ENCODE assay signal across 20 cellular contexts in the genomic region with DNA sequence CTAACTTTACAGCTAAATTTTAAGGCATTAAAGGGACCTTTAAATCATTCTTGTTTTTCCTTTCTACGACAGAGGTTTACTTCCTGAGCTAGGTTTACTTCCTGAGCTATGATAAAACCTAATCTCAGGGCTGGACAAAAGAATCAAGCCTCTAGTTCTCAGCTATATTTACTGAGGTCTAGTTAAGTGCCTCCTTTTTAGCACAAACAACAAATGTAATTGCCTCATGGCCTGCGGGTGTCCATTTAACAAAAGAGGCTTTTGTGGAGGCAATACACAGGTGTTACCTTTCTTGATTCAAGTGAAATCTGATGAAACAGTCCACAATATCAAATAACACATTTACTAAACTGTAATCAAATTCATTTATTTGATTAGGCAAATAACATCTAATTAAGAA.
A peak's percentile ranks its signal among the peaks of the same experiment; 100 is the strongest.
DNase-seq lines count a peak whose midpoint lies in the region; ATAC-seq and TF ChIP-seq lines count a peak whose summit lies in the region.
"Had no signal": no experiment of that assay in that cellular context is flagged by ENCODE, and none has a peak within 500 bp of the region (broad histone marks: within the 10 kb centered on the region; RNA-seq: fewer than 3 reads in every experiment).

No MANE protein-coding gene starts in this region.

- intact Hi-C loops in mucosa of descending colon (cut with DNase I, micrococcal nuclease), result no loop called here

- POLR2A ChIA-PET in WTC11 (lab: Charles Lee), result no interaction called here

- ATAC-seq in WTC11 (peak; percentile 66), mucosa of descending colon (no peak)
- ATAC-seq: activated T-cell treated with anti-CD3 and anti-CD28 coated beads, Interleukin-2, amount 50 U/mL, for 4 hours; GM12878; left cardiac atrium had no signal

- H3K27me3 Mint-ChIP-seq in WTC11 (ENCODE audit: low read depth), result no peaks in the 10 kb centered on the region

- in situ Hi-C loops in G401 (cut with HindIII; ENCODE audit: low sequenced_read_pairs), result no loop called here

- no peak overlapping the region for H3K4me3 Mint-ChIP-seq in WTC11
- H3K4me3 Mint-ChIP-seq: activated T-cell treated with anti-CD3 and anti-CD28 coated beads, Interleukin-2, amount 50 U/mL, for 4 hours had no signal

- H3K27me3 ChIP-seq in effector memory CD4-positive, alpha-beta T cell (replicated peaks; ENCODE audit: control insufficient read depth, insufficient read depth, low read length, poor library complexity, severe bottlenecking), result no peaks in the 10 kb centered on the region
- H3K27me3 ChIP-seq: cardiac muscle cell, hepatocyte, SJSA1, thyroid gland had no signal

- H3K27ac Mint-ChIP-seq in WTC11, result no peak overlapping the region

- CTCF ChIA-PET in WTC11 (lab: Charles Lee), result interaction anchor here (0.9 to 1.5 kb wide), 3 partner anchors 101 to 516 kb away, joined by 3 to 4 read pairs (median 3); no protein-coding TSS in a partner anchor

- H3K36me3 ChIP-seq in effector memory CD4-positive, alpha-beta T cell (ENCODE audit: control insufficient read depth, insufficient read depth, low read length), result no peaks in the 10 kb centered on the region
- H3K36me3 ChIP-seq in mucosa of descending colon (ENCODE audit: low read depth), result no peaks in the 10 kb centered on the region
- H3K36me3 ChIP-seq: cardiac muscle cell, SJSA1, thyroid gland had no signal

- H3K4me3 ChIP-seq in effector memory CD4-positive, alpha-beta T cell (ENCODE audit: insufficient read depth, low read depth, low read length, poor library complexity, severe bottlenecking), result no peak overlapping the region
- no peak overlapping the region for H3K4me3 ChIP-seq in mucosa of descending colon
- H3K4me3 ChIP-seq: cardiac muscle cell, GM12878, hepatocyte, SJSA1, thyroid gland had no signal

- no peak overlapping the region for H3K27ac ChIP-seq in effector memory CD4-positive, alpha-beta T cell (ENCODE audit: insufficient read depth, low read length, poor library complexity, severe bottlenecking)
- H3K27ac ChIP-seq: cardiac muscle cell, hepatocyte, SJSA1, thyroid gland had no signal

- H3K9me3 ChIP-seq in effector memory CD4-positive, alpha-beta T cell (ENCODE audit: control insufficient read depth, low read length), result no peaks in the 10 kb centered on the region
- H3K9me3 ChIP-seq in mucosa of descending colon, result no peaks in the 10 kb centered on the region
- H3K9me3 ChIP-seq: SJSA1, thyroid gland had no signal

- peaks cover 26% of the 10 kb centered on the region for H3K4me1 Mint-ChIP-seq in WTC11

- DNase-seq in DMS153 (lab: John Stamatoyannopoulos, UW) (peak; percentile 98), NCI-H128 (lab: John Stamatoyannopoulos, UW; ENCODE audit: unreplicated experiment) (peak; percentile 84), NCI-H2196 treated with DMSO at 0.1 percent for 48 hours (lab: John Stamatoyannopoulos, UW; ENCODE audit: unreplicated experiment) (peak; percentile 90), WTC11 (ENCODE audit: low spot score) (no peak), G401 (ENCODE audit: low spot score) (no peak), mucosa of descending colon (no peak)
- no peak for DNase-seq in effector memory CD4-positive, alpha-beta T cell
- no peak for DNase-seq in stimulated activated naive CD4-positive, alpha-beta T cell treated with Interleukin-2 at 50 U/mL for 16 hours (lab: John Stamatoyannopoulos, UW)
- DNase-seq: activated CD4-positive, alpha-beta T cell treated with anti-CD3 and anti-CD28 coated beads, Interleukin-2, amount 50 U/mL, for 48 hours; activated T-cell treated with anti-CD3 and anti-CD28 coated beads, Interleukin-2, amount 50 U/mL, for 4 hours; effector CD4-positive, alpha-beta T cell; HCEC 1CT; IMR-90; left cardiac atrium; MV-4-11; thyroid gland had no signal

- H3K4me1 ChIP-seq in effector memory CD4-positive, alpha-beta T cell (ENCODE audit: control insufficient read depth, insufficient read depth, low read length, poor library complexity, severe bottlenecking), result no peaks in the 10 kb centered on the region
- H3K4me1 ChIP-seq in mucosa of descending colon (ENCODE audit: low read depth), result no peaks in the 10 kb centered on the region
- H3K4me1 ChIP-seq: SJSA1, thyroid gland had no signal

- H3K9me3 Mint-ChIP-seq in WTC11, result no peaks in the 10 kb centered on the region

- TF ChIP-seq CTCF in WTC11 (IDR thresholded peaks at IDR 0.05), result no peak
- no peak for TF ChIP-seq CTCF in mucosa of descending colon (IDR thresholded peaks at IDR 0.05)

- 0 out of 2 replicates have a peak, but pooled peaks cover under 1% of the 10 kb centered on the region for H3K36me3 Mint-ChIP-seq in WTC11

TF ChIP-seq in WTC11, 78 proteins besides CTCF, POLR2A, EP300 and RAD21:
- TF ChIP-seq E2F1 (CRISPR knock-in tag; IDR thresholded peaks at IDR 0.05) (no peak), NR2C2 (CRISPR knock-in tag; IDR thresholded peaks at IDR 0.05) (no peak)
- TF ChIP-seq, protein P1, sequence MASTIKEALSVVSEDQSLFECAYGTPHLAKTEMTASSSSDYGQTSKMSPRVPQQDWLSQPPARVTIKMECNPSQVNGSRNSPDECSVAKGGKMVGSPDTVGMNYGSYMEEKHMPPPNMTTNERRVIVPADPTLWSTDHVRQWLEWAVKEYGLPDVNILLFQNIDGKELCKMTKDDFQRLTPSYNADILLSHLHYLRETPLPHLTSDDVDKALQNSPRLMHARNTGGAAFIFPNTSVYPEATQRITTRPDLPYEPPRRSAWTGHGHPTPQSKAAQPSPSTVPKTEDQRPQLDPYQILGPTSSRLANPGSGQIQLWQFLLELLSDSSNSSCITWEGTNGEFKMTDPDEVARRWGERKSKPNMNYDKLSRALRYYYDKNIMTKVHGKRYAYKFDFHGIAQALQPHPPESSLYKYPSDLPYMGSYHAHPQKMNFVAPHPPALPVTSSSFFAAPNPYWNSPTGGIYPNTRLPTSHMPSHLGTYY (CRISPR knock-in tag; IDR thresholded peaks at IDR 0.05), result no peak
- TF ChIP-seq, protein P2, sequence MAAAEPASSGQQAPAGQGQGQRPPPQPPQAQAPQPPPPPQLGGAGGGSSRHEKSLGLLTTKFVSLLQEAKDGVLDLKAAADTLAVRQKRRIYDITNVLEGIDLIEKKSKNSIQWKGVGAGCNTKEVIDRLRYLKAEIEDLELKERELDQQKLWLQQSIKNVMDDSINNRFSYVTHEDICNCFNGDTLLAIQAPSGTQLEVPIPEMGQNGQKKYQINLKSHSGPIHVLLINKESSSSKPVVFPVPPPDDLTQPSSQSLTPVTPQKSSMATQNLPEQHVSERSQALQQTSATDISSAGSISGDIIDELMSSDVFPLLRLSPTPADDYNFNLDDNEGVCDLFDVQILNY (CRISPR knock-in tag; IDR thresholded peaks at IDR 0.05), result no peak

Comparison
In these comparisons a context has a peak if more than half of its experiments do, and no peak if none do; other contexts are left out.
1. DNase-seq: peak in DMS153 (single experiment), NCI-H128 (single experiment) and NCI-H2196 treated with DMSO at 0.1 percent for 48 hours (single experiment); none in WTC11 (single experiment), G401 (single experiment), effector memory CD4-positive, alpha-beta T cell (0 of 3), stimulated activated naive CD4-positive, alpha-beta T cell treated with Interleukin-2 at 50 U/mL for 16 hours (single experiment) and mucosa of descending colon (0 of 3).